ENCODE assay signal across 1 cellular context in genomic region chr5:68196876-68197275, GRCh38.
TF ChIP-seq lines count a peak whose summit lies in the region.

No MANE protein-coding gene starts in this region.

TF ChIP-seq in GM12878, 131 proteins besides CTCF, POLR2A, EP300 and RAD21 (continued from another document):
- no peak for TF ChIP-seq REST (IDR thresholded peaks at IDR 0.05; ENCODE audit: low read depth, low read length)
- TF ChIP-seq BACH1 (IDR thresholded peaks at IDR 0.05; ENCODE audit: borderline replicate concordance): no peak
- 0 out of 2 replicates have a peak, but pooled peaks have one; percentile 20 for TF ChIP-seq MEF2A (IDR thresholded peaks at IDR 0.05; ENCODE audit: insufficient read depth, low read depth, low read length)
- TF ChIP-seq ZBTB11 (CRISPR knock-in tag; IDR thresholded peaks at IDR 0.05): no peak
- no peak for TF ChIP-seq ZNF217 (IDR thresholded peaks at IDR 0.05)
- TF ChIP-seq KDM1A (IDR thresholded peaks at IDR 0.05; ENCODE audit: borderline replicate concordance): no peak
- no peak for TF ChIP-seq BMI1 (IDR thresholded peaks at IDR 0.05; ENCODE audit: borderline replicate concordance)
- no peak for TF ChIP-seq NFXL1 (IDR thresholded peaks at IDR 0.05; ENCODE audit: borderline replicate concordance)
- TF ChIP-seq NR2F1 (conservative IDR thresholded peaks at IDR 0.05): no peak
- TF ChIP-seq ASH2L (IDR thresholded peaks at IDR 0.05; ENCODE audit: borderline replicate concordance, low read depth): no peak
- no peak for TF ChIP-seq HCFC1 (IDR thresholded peaks at IDR 0.05; ENCODE audit: low read length)
- peak; percentile 60; the same call in 1 of the 2 replicates for TF ChIP-seq PAX5 (IDR thresholded peaks at IDR 0.05; ENCODE audit: borderline replicate concordance, low read depth, low read length)
- no peak for TF ChIP-seq LARP7 (IDR thresholded peaks at IDR 0.05)
- TF ChIP-seq WRNIP1 (IDR thresholded peaks at IDR 0.05; ENCODE audit: borderline replicate concordance, low read depth, low read length): no peak
- TF ChIP-seq EZH2 (IDR thresholded peaks at IDR 0.05; ENCODE audit: borderline replicate concordance, control insufficient read depth, low read depth, low read length): no peak
- TF ChIP-seq SPI1 (IDR thresholded peaks at IDR 0.05; ENCODE audit: borderline replicate concordance, insufficient read depth, low read depth, low read length): peak; percentile 95
- TF ChIP-seq NFYA (IDR thresholded peaks at IDR 0.05; ENCODE audit: borderline replicate concordance, low read depth, low read length): no peak
- no peak for TF ChIP-seq MAX (IDR thresholded peaks at IDR 0.05; ENCODE audit: low read depth, low read length)
- TF ChIP-seq E2F8 (IDR thresholded peaks at IDR 0.05; ENCODE audit: low read depth, partially characterized antibody): no peak
- TF ChIP-seq CHD2 (IDR thresholded peaks at IDR 0.05; ENCODE audit: borderline replicate concordance, low read depth, low read length): no peak
- 0 out of 2 replicates have a peak, but pooled peaks have one; percentile 29 for TF ChIP-seq NBN (IDR thresholded peaks at IDR 0.05)
- TF ChIP-seq ZSCAN29 (IDR thresholded peaks at IDR 0.05): no peak
- TF ChIP-seq E4F1 (IDR thresholded peaks at IDR 0.05; ENCODE audit: borderline replicate concordance, partially characterized antibody): no peak
- TF ChIP-seq EGR1 (IDR thresholded peaks at IDR 0.05; ENCODE audit: borderline replicate concordance in 1 of 2, low read depth in 2 of 2, low read length in 2 of 2): 0 out of 3 replicates have a peak, but pooled peaks of 1 of the 2 experiments have one; percentile 29
- TF ChIP-seq SKIL (IDR thresholded peaks at IDR 0.05; ENCODE audit: low read depth, poor library complexity, severe bottlenecking): no peak
- TF ChIP-seq CBX5 (IDR thresholded peaks at IDR 0.05; ENCODE audit: low read depth): no peak
- TF ChIP-seq FOXK2 (IDR thresholded peaks at IDR 0.05): no peak
- TF ChIP-seq DPF2 (IDR thresholded peaks at IDR 0.05): peak; percentile 46; the same call in 1 of the 2 replicates
- 0 out of 4 replicates have a peak, but pooled peaks of 1 of the 2 experiments have one; percentile 5 for TF ChIP-seq SRF (IDR thresholded peaks at IDR 0.05; ENCODE audit: low read depth in 2 of 2, low read length in 2 of 2)
- peak; percentile 94 for TF ChIP-seq IRF4 (IDR thresholded peaks at IDR 0.05; ENCODE audit: low read depth, low read length)
- TF ChIP-seq POLR2AphosphoS5 (IDR thresholded peaks at IDR 0.05; ENCODE audit: low read length): no peak
- peak; percentile 29; the same call in 1 of the 2 replicates for TF ChIP-seq MTA2 (IDR thresholded peaks at IDR 0.05; ENCODE audit: low read depth)
- no peak for TF ChIP-seq PML (IDR thresholded peaks at IDR 0.05; ENCODE audit: low read length)
- peak; percentile 77 for TF ChIP-seq CREM (IDR thresholded peaks at IDR 0.05; ENCODE audit: low read depth)
- TF ChIP-seq ETV6 (conservative IDR thresholded peaks at IDR 0.05 in 1 of 2, IDR thresholded peaks at IDR 0.05 in 1 of 2; ENCODE audit: borderline replicate concordance in 1 of 2, low read depth in 1 of 2): 0 out of 4 replicates have a peak, but pooled peaks of 1 of the 2 experiments have one; percentile 30
- TF ChIP-seq USF2 (IDR thresholded peaks at IDR 0.05; ENCODE audit: borderline replicate concordance, low read depth, low read length): no peak
- peak; percentile 58; the same call in 1 of the 2 replicates for TF ChIP-seq YY1 (IDR thresholded peaks at IDR 0.05; ENCODE audit: low read depth, low read length)
- TF ChIP-seq RELB (IDR thresholded peaks at IDR 0.05; ENCODE audit: low read depth): peak; percentile 55; the same call in 1 of the 2 replicates
